ENCODE assay signal across 13 cellular contexts in genomic region chr5:178285399-178286225, GRCh38.
"Had no signal": no experiment of that assay in that cellular context is flagged by ENCODE, and none has a peak within 500 bp of the region (broad histone marks: within the 10 kb centered on the region; RNA-seq: fewer than 3 reads in every experiment).

No MANE protein-coding gene starts in this region.

- H3K4me3 ChIP-seq: mucosa of descending colon, pancreas, upper lobe of right lung had no signal

- DNase-seq: activated CD4-positive, alpha-beta memory T cell treated with anti-CD3 and anti-CD28 coated beads for 36 hours; activated CD4-positive, alpha-beta T cell treated with anti-CD3 and anti-CD28 coated beads for 4 hours; activated gamma-delta T cell treated with Interleukin-2 at 50 U/mL for 16 hours; activated T-cell treated with anti-CD3 and anti-CD28 coated beads for 4 hours; effector memory CD8-positive, alpha-beta T cell; foreskin fibroblast; mesenchymal stem cell; naive thymus-derived CD4-positive, alpha-beta T cell; stimulated activated naive CD4-positive, alpha-beta T cell; upper lobe of right lung had no signal

- H3K27me3 ChIP-seq: upper lobe of right lung had no signal

- ATAC-seq: effector memory CD8-positive, alpha-beta T cell; mucosa of descending colon; naive thymus-derived CD4-positive, alpha-beta T cell; pancreas; upper lobe of right lung; WTC11 had no signal

- H3K4me1 ChIP-seq: pancreas had no signal

- H3K27ac ChIP-seq: pancreas, upper lobe of right lung had no signal

- H3K9me3 ChIP-seq: pancreas had no signal

- H3K36me3 ChIP-seq: pancreas, upper lobe of right lung had no signal
